ENCODE assay signal across 14 cellular contexts in the genomic region with DNA sequence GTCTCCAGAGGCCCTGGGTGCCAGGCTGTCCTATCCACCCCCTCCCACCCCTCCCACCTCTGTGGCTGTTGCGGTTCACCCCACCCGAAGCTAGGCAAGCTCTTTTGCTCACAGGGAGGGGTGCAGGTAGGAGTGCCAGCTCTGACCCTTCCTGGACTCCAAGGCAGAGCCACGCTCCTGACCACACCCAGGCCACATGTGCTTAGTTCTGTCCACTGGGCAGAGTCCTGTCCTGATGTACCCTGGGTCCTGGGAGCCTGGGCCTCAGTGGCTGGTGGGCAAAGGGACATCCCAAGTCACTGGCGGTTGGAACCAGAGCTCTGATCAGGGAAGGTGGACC. TPM values are rescaled to one million over a fixed set of nuclear protein-coding genes. Genes with fewer than 3 reads are reported as not detected.
DNase-seq lines count a peak whose midpoint lies in the region; ATAC-seq and TF ChIP-seq lines count a peak whose summit lies in the region.
"Had no signal": no experiment of that assay in that cellular context is flagged by ENCODE, and none has a peak within 500 bp of the region (broad histone marks: within the 10 kb centered on the region; RNA-seq: fewer than 3 reads in every experiment).

No MANE protein-coding gene starts in this region.

- H3K4me3 ChIP-seq in HEK293 (ENCODE audit: low read depth, low read length) (no peak overlapping the region), duodenal mucosa (ENCODE audit: low read depth in 1 of 2, low read length in 2 of 2) (no peak overlapping the region), mesendoderm (ENCODE audit: low read length) (no peak overlapping the region), stomach (no peak overlapping the region)

- no peak overlapping the region for H3K4me2 ChIP-seq in mesendoderm (ENCODE audit: low read length)

- DNase-seq in mesendoderm (no peak), stomach (peak; percentile 54), DMS114 treated with DMSO at 0.1 percent for 48 hours (lab: John Stamatoyannopoulos, UW; ENCODE audit: unreplicated experiment) (no peak), T-helper 9 cell (no peak)
- DNase-seq: AML-193, Caco-2, HCEC 1CT, NCI-H1105 treated with DMSO at 0.1 percent for 48 hours, NCI-H187 treated with DMSO at 0.1 percent for 48 hours, NCI-H526 treated with DMSO at 0.1 percent for 48 hours had no signal

- CTCF ChIA-PET in HEK293 (lab: Yijun Ruan, JAX), result interaction anchor here (0.6 to 1.5 kb wide), 3 partner anchors 34 to 139 kb away, joined by 3 to 4 read pairs (median 3); no protein-coding TSS in a partner anchor

- peak overlapping the region; percentile 24 for H3K23ac ChIP-seq in mesendoderm (ENCODE audit: low read length)

- no peak for TF ChIP-seq EP300 in stomach (IDR thresholded peaks at IDR 0.05)

- no peak overlapping the region for H3K4ac ChIP-seq in mesendoderm (ENCODE audit: low read depth, low read length)

- no peak overlapping the region for H2BK120ac ChIP-seq in mesendoderm (ENCODE audit: low read depth, low read length)

- H3K4me1 ChIP-seq in HEK293 (ENCODE audit: control insufficient read depth, insufficient read depth, low read length) (no peaks in the 10 kb centered on the region), duodenal mucosa (ENCODE audit: control insufficient read depth in 1 of 2, insufficient read depth in 2 of 2, low read length in 2 of 2) (peaks cover 34 to 35% of the 10 kb centered on the region in 2 donors), mesendoderm (ENCODE audit: control insufficient read depth, low read depth, low read length) (no peaks in the 10 kb centered on the region), stomach (peaks cover 8 to 56% (median 34%) of the 10 kb centered on the region in 4 donors)
- H3K4me1 ChIP-seq: Caco-2 had no signal

- H3K9me3 ChIP-seq in HEK293 (ENCODE audit: control insufficient read depth, insufficient read depth, low read depth, low read length) (no peaks in the 10 kb centered on the region), duodenal mucosa (ENCODE audit: control insufficient read depth in 1 of 2, low read length in 2 of 2) (peaks cover under 1 to 2% of the 10 kb centered on the region in 2 donors), stomach (peaks cover 0 to 12% (median 10%) of the 10 kb centered on the region in 4 donors)
- H3K9me3 ChIP-seq: Caco-2 had no signal

- H3K27ac ChIP-seq in HEK293 (ENCODE audit: extremely low read depth, low read depth, low read length) (no peak overlapping the region), duodenal mucosa (ENCODE audit: low read depth, low read length) (no peak overlapping the region), mesendoderm (ENCODE audit: low read depth, low read length) (no peak overlapping the region), stomach (peak overlapping the region in 2 of 5 donors; percentile 54 to 72)

- H3K9ac ChIP-seq in duodenal mucosa (ENCODE audit: low read depth in 1 of 2, low read length in 2 of 2) (peak overlapping the region; percentile 15 to 39), mesendoderm (ENCODE audit: low read length) (no peak overlapping the region)

- no peaks in the 10 kb centered on the region for H3K79me1 ChIP-seq in mesendoderm (ENCODE audit: low read length)

- no peaks in the 10 kb centered on the region for H3K36me3 ChIP-seq in HEK293 (ENCODE audit: control insufficient read depth in 2 of 2, insufficient read depth in 1 of 2, low read length in 2 of 2)
- no peaks in the 10 kb centered on the region for H3K36me3 ChIP-seq in duodenal mucosa (ENCODE audit: control insufficient read depth in 1 of 2, insufficient read depth in 2 of 2, low read length in 2 of 2)
- no peaks in the 10 kb centered on the region for H3K36me3 ChIP-seq in mesendoderm (ENCODE audit: control insufficient read depth, insufficient read depth, low read length)
- no peaks in the 10 kb centered on the region for H3K36me3 ChIP-seq in stomach

- no peak overlapping the region for H3K18ac ChIP-seq in mesendoderm (ENCODE audit: low read length)

- POLR2A ChIA-PET in HEK293 (lab: Yijun Ruan, JAX), result interaction anchor here (2.4 kb wide), 1 partner anchor 37 kb away, joined by 5 read pairs; no protein-coding TSS in a partner anchor

- WGBS in mesendoderm (ENCODE audit: extremely low coverage, insufficient coverage, low lambda C conversion rate), result no CpG with 5 or more reads among the region's 4 CpGs
- WGBS in stomach, 5 donors, result 35 to 85% (median 57%) methylated on average over 1 to 4 of the region's 4 CpGs

- no peak overlapping the region for H2AK5ac ChIP-seq in mesendoderm (ENCODE audit: low read length)

- TF ChIP-seq CTCF in HEK293 (tag by site-specific recombination; IDR thresholded peaks at IDR 0.05), result no peak
- no peak for TF ChIP-seq CTCF in stomach (IDR thresholded peaks at IDR 0.05)

- H3K27me3 ChIP-seq in duodenal mucosa (ENCODE audit: control insufficient read depth in 1 of 2, insufficient read depth in 2 of 2, low read length in 2 of 2) (peaks cover 0 to 4% of the 10 kb centered on the region in 2 donors), mesendoderm (ENCODE audit: insufficient read depth, low read length, poor library complexity) (peaks cover 2% of the 10 kb centered on the region), stomach (peaks cover 0 to 40% (median 13%) of the 10 kb centered on the region in 3 donors)

- no peak overlapping the region for H2BK5ac ChIP-seq in mesendoderm (ENCODE audit: low read length)

- H3K79me2 ChIP-seq in mesendoderm (ENCODE audit: control insufficient read depth, insufficient read depth, low read length), result no peaks in the 10 kb centered on the region

- no peak for ATAC-seq in GM21619 (IDR thresholded peaks at IDR 0.05; ENCODE audit: unreplicated experiment)

- no peak overlapping the region for H2BK15ac ChIP-seq in mesendoderm (replicated peaks; ENCODE audit: low read depth)

- H4K8ac ChIP-seq in mesendoderm (ENCODE audit: low read depth, low read length), result no peak overlapping the region

- no peak overlapping the region for H3K56ac ChIP-seq in mesendoderm (ENCODE audit: low read length)

- intact Hi-C loops in stomach (cut with DNase I; ENCODE audit: low total_unique reads), result no loop called here

- TF ChIP-seq POLR2A in stomach (IDR thresholded peaks at IDR 0.05), result no peak

- H4K5ac ChIP-seq in mesendoderm (ENCODE audit: low read length), result no peak overlapping the region

TF ChIP-seq in HEK293, 187 proteins besides CTCF, POLR2A, EP300 and RAD21:
- TF ChIP-seq ZNF138 (tag by site-specific recombination; IDR thresholded peaks at IDR 0.05; ENCODE audit: borderline replicate concordance) (no peak), ZNF341 (tag by site-specific recombination; IDR thresholded peaks at IDR 0.05; ENCODE audit: low read depth) (peak; percentile 89)
TF ChIP-seq in HEK293: peak in this region for 1.

RNA-seq across cellular contexts. Expression of a gene that starts 16.4 kb away (rescaled TPM):
- polyA plus RNA-seq in mesendoderm (2013, experiment 1 of 2), result not detected
- not detected for polyA plus RNA-seq in mesendoderm (2013, experiment 2 of 2)
- 1 to 10 TPM in 1 of 5 donors, under 1 TPM in 2, not detected in 2; 0.87 to 1.2 (median 0.92) TPM for total RNA-seq in stomach
- under 1 TPM in 1 of 3 donors, not detected in 2; 0.03 TPM for polyA plus RNA-seq in stomach
- total RNA-seq: Caco-2, RPMI7951 had no signal

RNA-seq across cellular contexts. Expression of a gene that starts 35.6 kb away (rescaled TPM):
- polyA plus RNA-seq in mesendoderm (2013, experiment 1 of 2), result 14.0 TPM
- 14.1 TPM for polyA plus RNA-seq in mesendoderm (2013, experiment 2 of 2)
- 100 to 1,000 TPM in 3 of 5 donors, 10 to 100 TPM in 2; 51.9 to 802 (median 298) TPM for total RNA-seq in stomach
- polyA plus RNA-seq in stomach, result 10 to 100 TPM; 75.6 to 87.6 (median 81.6) TPM
